In genomic region chr6:11908706-11909105, GRCh38 we compare ENCODE assay signal across 19 cellular contexts.
"Had no signal": no experiment of that assay in that cellular context is flagged by ENCODE, and none has a peak within 500 bp of the region (broad histone marks: within the 10 kb centered on the region; RNA-seq: fewer than 3 reads in every experiment).

No MANE protein-coding gene starts in this region.

- H3K4me1 Mint-ChIP-seq: naive B cell had no signal

- H3K36me3 ChIP-seq: colonic mucosa, esophagus muscularis mucosa, gastroesophageal sphincter, heart right ventricle, left lung, lower lobe of right lung had no signal

- H3K4me3 ChIP-seq: colonic mucosa, esophagus muscularis mucosa, gastroesophageal sphincter, heart right ventricle, left lung, lower lobe of right lung, mucosa of descending colon had no signal

- H3K27me3 Mint-ChIP-seq: dendritic cell treated with granulocyte-macrophage colony-stimulating factor and Interleukin-4, amounts not matched to agents 40 ng/mL and 50 ng/mL, for 4 days had no signal

- H3K27ac ChIP-seq: colonic mucosa, esophagus muscularis mucosa, foreskin keratinocyte, gastroesophageal sphincter, heart right ventricle, left lung, lower lobe of right lung had no signal

- DNase-seq: colonic mucosa; cortex of kidney; effector CD4-positive, alpha-beta T cell; effector memory CD4-positive, alpha-beta T cell; foreskin keratinocyte; head of caudate nucleus; heart right ventricle; hippocampal formation; left cardiac atrium; left lung; left ventricle myocardium superior; lower lobe of right lung; mesenchymal stem cell; mucosa of descending colon; naive B cell had no signal

- H3K4me1 ChIP-seq: colonic mucosa, esophagus muscularis mucosa, foreskin keratinocyte, gastroesophageal sphincter, heart right ventricle, left lung, lower lobe of right lung had no signal

- H3K27ac Mint-ChIP-seq: dendritic cell treated with granulocyte-macrophage colony-stimulating factor and Interleukin-4, amounts not matched to agents 40 ng/mL and 50 ng/mL, for 4 days had no signal

- H3K36me3 Mint-ChIP-seq: naive B cell had no signal

- H3K27me3 ChIP-seq: colonic mucosa, esophagus muscularis mucosa, foreskin keratinocyte, gastroesophageal sphincter, heart right ventricle, left lung had no signal

- H3K9me3 Mint-ChIP-seq: dendritic cell treated with granulocyte-macrophage colony-stimulating factor and Interleukin-4, amounts not matched to agents 40 ng/mL and 50 ng/mL, for 4 days; naive B cell had no signal

- H3K9me3 ChIP-seq: colonic mucosa, esophagus muscularis mucosa, gastroesophageal sphincter, left lung, lower lobe of right lung, mucosa of descending colon had no signal

- ATAC-seq: foreskin keratinocyte, gastroesophageal sphincter, heart right ventricle, left cardiac atrium, left lung, left ventricle myocardium superior, lower lobe of right lung, mucosa of descending colon had no signal

- H3K4me3 Mint-ChIP-seq: dendritic cell treated with granulocyte-macrophage colony-stimulating factor and Interleukin-4, amounts not matched to agents 40 ng/mL and 50 ng/mL, for 4 days; mesothelial cell of epicardium; naive B cell had no signal
